Comparison of ENCODE assay signal across 8 cellular contexts in the genomic region with DNA sequence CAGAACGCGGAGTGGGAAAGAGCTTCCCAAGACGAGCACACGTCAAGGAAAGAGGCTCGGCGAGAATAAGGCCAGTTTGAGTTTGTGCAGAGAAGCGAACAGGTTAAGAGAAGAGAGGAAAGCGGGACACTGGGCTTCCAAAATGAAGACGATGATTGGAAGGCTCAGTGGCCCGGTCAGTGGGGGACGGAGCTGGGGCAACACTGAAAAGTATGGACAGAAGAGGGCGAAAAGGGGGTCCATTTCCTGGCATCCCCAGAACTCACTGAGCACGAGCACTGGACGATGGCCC. TPM values are rescaled to one million over a fixed set of nuclear protein-coding genes. Genes with fewer than 3 reads are reported as not detected.
DNase-seq lines count a peak whose midpoint lies in the region; ATAC-seq and TF ChIP-seq lines count a peak whose summit lies in the region.

No MANE protein-coding gene starts in this region.

- no peak for ATAC-seq in activated CD8-positive, alpha-beta memory T cell treated with anti-CD3 and anti-CD28 coated beads, Interleukin-2, amount 10 ng/mL, durations not matched to agents 7 days and 5 days
- ATAC-seq in activated T-helper 17 cell treated with anti-CD3 and anti-CD28 coated beads, Interleukin-2, amount 50 U/mL, for 72 hours (replicated peaks) = no peak
- no peak for ATAC-seq in stimulated activated effector memory CD8-positive, alpha-beta T cell treated with anti-CD3 and anti-CD28 coated beads, Interleukin-12 subunit alpha, Interleukin-12 subunit beta, amount 100 ng/mL, for 72 hours

- TF ChIP-seq CTCF in hepatocyte (IDR thresholded peaks at IDR 0.05; ENCODE audit: poor library complexity) = no peak

- no peaks in the 10 kb centered on the region for H3K27me3 ChIP-seq in hepatocyte

- CTCF ChIA-PET in activated CD8-positive, alpha-beta memory T cell treated with anti-CD3 and anti-CD28 coated beads, Interleukin-2, amount 10 ng/mL, durations not matched to agents 7 days and 5 days (lab: Charles Lee) = interaction anchor here (0.9 to 3.5 kb wide), 8 partner anchors 19 to 271 kb away, joined by 3 to 16 read pairs (median 4); a partner anchor contains a TSS

- peaks cover 37% of the 10 kb centered on the region for H3K79me2 ChIP-seq in hepatocyte

- no peaks in the 10 kb centered on the region for H3K9me3 Mint-ChIP-seq in activated CD8-positive, alpha-beta memory T cell treated with anti-CD3 and anti-CD28 coated beads, Interleukin-2, amount 10 ng/mL, durations not matched to agents 7 days and 5 days (ENCODE audit: low read depth)
- H3K9me3 Mint-ChIP-seq in activated T-helper 17 cell treated with anti-CD3 and anti-CD28 coated beads, Interleukin-2, amount 50 U/mL, for 72 hours = no peaks in the 10 kb centered on the region
- H3K9me3 Mint-ChIP-seq in stimulated activated effector memory CD8-positive, alpha-beta T cell treated with anti-CD3 and anti-CD28 coated beads, Interleukin-12 subunit alpha, Interleukin-12 subunit beta, amount 100 ng/mL, for 72 hours = no peaks in the 10 kb centered on the region

- peaks cover 30% of the 10 kb centered on the region for H3K36me3 Mint-ChIP-seq in activated CD8-positive, alpha-beta memory T cell treated with anti-CD3 and anti-CD28 coated beads, Interleukin-2, amount 10 ng/mL, durations not matched to agents 7 days and 5 days
- H3K36me3 Mint-ChIP-seq in activated T-helper 17 cell treated with anti-CD3 and anti-CD28 coated beads, Interleukin-2, amount 50 U/mL, for 72 hours (ENCODE audit: low read depth) = peaks cover 58% of the 10 kb centered on the region
- peaks cover 59% of the 10 kb centered on the region for H3K36me3 Mint-ChIP-seq in stimulated activated effector memory CD8-positive, alpha-beta T cell treated with anti-CD3 and anti-CD28 coated beads, Interleukin-12 subunit alpha, Interleukin-12 subunit beta, amount 100 ng/mL, for 72 hours

- H2AFZ ChIP-seq in hepatocyte = peak overlapping the region; percentile 34

- WGBS in hepatocyte (ENCODE audit: low lambda C conversion rate, missing lambda C conversion rate) = 0% methylated on average over 12 of the region's 14 CpGs

- peaks cover 9% of the 10 kb centered on the region for H4K20me1 ChIP-seq in hepatocyte (ENCODE audit: insufficient read depth, poor library complexity, severe bottlenecking)

- H3K36me3 ChIP-seq in hepatocyte (replicated peaks; ENCODE audit: insufficient read depth, low read depth) = no peaks in the 10 kb centered on the region

- H3K27me3 Mint-ChIP-seq in activated CD8-positive, alpha-beta memory T cell treated with anti-CD3 and anti-CD28 coated beads, Interleukin-2, amount 10 ng/mL, durations not matched to agents 7 days and 5 days = peaks cover 5% of the 10 kb centered on the region
- H3K27me3 Mint-ChIP-seq in activated T-helper 17 cell treated with anti-CD3 and anti-CD28 coated beads, Interleukin-2, amount 50 U/mL, for 72 hours = no peaks in the 10 kb centered on the region

- H3K27ac Mint-ChIP-seq in activated CD8-positive, alpha-beta memory T cell treated with anti-CD3 and anti-CD28 coated beads, Interleukin-2, amount 10 ng/mL, durations not matched to agents 7 days and 5 days = peak overlapping the region; percentile 89
- H3K27ac Mint-ChIP-seq in activated T-helper 17 cell treated with anti-CD3 and anti-CD28 coated beads, Interleukin-2, amount 50 U/mL, for 72 hours = peak overlapping the region; percentile 92
- peak overlapping the region; percentile 91 for H3K27ac Mint-ChIP-seq in stimulated activated effector memory CD8-positive, alpha-beta T cell treated with anti-CD3 and anti-CD28 coated beads, Interleukin-12 subunit alpha, Interleukin-12 subunit beta, amount 100 ng/mL, for 72 hours

- no peaks in the 10 kb centered on the region for H3K9me2 ChIP-seq in hepatocyte (replicated peaks; ENCODE audit: insufficient read depth)

- H3K4me3 Mint-ChIP-seq in activated CD8-positive, alpha-beta memory T cell treated with anti-CD3 and anti-CD28 coated beads, Interleukin-2, amount 10 ng/mL, durations not matched to agents 7 days and 5 days = peak overlapping the region; percentile 95
- H3K4me3 Mint-ChIP-seq in activated T-helper 17 cell treated with anti-CD3 and anti-CD28 coated beads, Interleukin-2, amount 50 U/mL, for 72 hours = peak overlapping the region; percentile 100
- H3K4me3 Mint-ChIP-seq in stimulated activated effector memory CD8-positive, alpha-beta T cell treated with anti-CD3 and anti-CD28 coated beads, Interleukin-12 subunit alpha, Interleukin-12 subunit beta, amount 100 ng/mL, for 72 hours = peak overlapping the region; percentile 93

- no peak for DNase-seq in activated CD8-positive, alpha-beta memory T cell treated with anti-CD3 and anti-CD28 coated beads, Interleukin-2, amount 10 ng/mL, durations not matched to agents 7 days and 5 days
- DNase-seq in activated CD8-positive, alpha-beta memory T cell treated with anti-CD3 and anti-CD28 coated beads for 24 hours = no peak
- DNase-seq in hepatocyte (ENCODE audit: low spot score) (no peak), amniotic stem cell (lab: John Stamatoyannopoulos, UW) (no peak), DMS153 treated with DMSO at 0.1 percent for 48 hours (lab: John Stamatoyannopoulos, UW; ENCODE audit: unreplicated experiment) (no peak), NCI-H2029 treated with DMSO at 0.1 percent for 48 hours (lab: John Stamatoyannopoulos, UW) (no peak)
- DNase-seq in stimulated activated effector memory CD8-positive, alpha-beta T cell treated with anti-CD3 and anti-CD28 coated beads, Interleukin-12 subunit alpha, Interleukin-12 subunit beta, amount 100 ng/mL, for 72 hours (ENCODE audit: low spot score in 2 of 2) = no peak

- peak overlapping the region; percentile 79 for H3K4me2 ChIP-seq in hepatocyte

- H3K27ac ChIP-seq in hepatocyte = peak overlapping the region; percentile 49

- H3K4me1 ChIP-seq in hepatocyte (ENCODE audit: insufficient read depth) = peaks cover 7% of the 10 kb centered on the region

- H3K4me1 Mint-ChIP-seq in activated CD8-positive, alpha-beta memory T cell treated with anti-CD3 and anti-CD28 coated beads, Interleukin-2, amount 10 ng/mL, durations not matched to agents 7 days and 5 days = peaks cover 31% of the 10 kb centered on the region
- H3K4me1 Mint-ChIP-seq in activated T-helper 17 cell treated with anti-CD3 and anti-CD28 coated beads, Interleukin-2, amount 50 U/mL, for 72 hours = peaks cover 24% of the 10 kb centered on the region
- H3K4me1 Mint-ChIP-seq in stimulated activated effector memory CD8-positive, alpha-beta T cell treated with anti-CD3 and anti-CD28 coated beads, Interleukin-12 subunit alpha, Interleukin-12 subunit beta, amount 100 ng/mL, for 72 hours = peaks cover 38% of the 10 kb centered on the region

- H3K4me3 ChIP-seq in hepatocyte = peak overlapping the region; percentile 52

- H3K9me3 ChIP-seq in hepatocyte (ENCODE audit: low read depth) = no peaks in the 10 kb centered on the region

RNA-seq across cellular contexts. Expression of a gene that starts 0.3 kb away (rescaled TPM):
- 100 to 1,000 TPM; 253 to 361 TPM for total RNA-seq in activated CD8-positive, alpha-beta memory T cell treated with anti-CD3 and anti-CD28 coated beads, Interleukin-2, amount 10 ng/mL, durations not matched to agents 7 days and 5 days
- total RNA-seq in activated T-helper 17 cell treated with anti-CD3 and anti-CD28 coated beads, Interleukin-2, amount 50 U/mL, for 72 hours = 100 to 1,000 TPM; 185 to 405 TPM
- total RNA-seq in hepatocyte = 224 and 251 TPM in 2 replicates
- 166 and 212 TPM in 2 replicates for polyA plus RNA-seq in hepatocyte

RNA-seq across cellular contexts. Expression of a gene that starts 0.5 kb away (rescaled TPM):
- not detected for total RNA-seq in activated CD8-positive, alpha-beta memory T cell treated with anti-CD3 and anti-CD28 coated beads, Interleukin-2, amount 10 ng/mL, durations not matched to agents 7 days and 5 days
- 1 to 10 TPM in 1 of 2 donors, not detected in 1; 1.1 TPM for total RNA-seq in activated T-helper 17 cell treated with anti-CD3 and anti-CD28 coated beads, Interleukin-2, amount 50 U/mL, for 72 hours
- total RNA-seq in hepatocyte = not detected in 2 replicates
- polyA plus RNA-seq in hepatocyte = 1.4 and 1.5 TPM in 2 replicates

RNA-seq across cellular contexts. Expression of a gene that starts 31.2 kb away (rescaled TPM):
- total RNA-seq in activated CD8-positive, alpha-beta memory T cell treated with anti-CD3 and anti-CD28 coated beads, Interleukin-2, amount 10 ng/mL, durations not matched to agents 7 days and 5 days = not detected
- not detected for total RNA-seq in activated T-helper 17 cell treated with anti-CD3 and anti-CD28 coated beads, Interleukin-2, amount 50 U/mL, for 72 hours
- 3.3 and 6.3 TPM in 2 replicates for total RNA-seq in hepatocyte
- polyA plus RNA-seq in hepatocyte = 10.8 and 11.9 TPM in 2 replicates

RNA-seq across cellular contexts. Expression of a gene that starts 38.7 kb away (rescaled TPM):
- total RNA-seq in activated CD8-positive, alpha-beta memory T cell treated with anti-CD3 and anti-CD28 coated beads, Interleukin-2, amount 10 ng/mL, durations not matched to agents 7 days and 5 days = not detected
- under 1 TPM; 0.42 to 0.52 TPM for total RNA-seq in activated T-helper 17 cell treated with anti-CD3 and anti-CD28 coated beads, Interleukin-2, amount 50 U/mL, for 72 hours
- total RNA-seq in hepatocyte = not detected in 2 replicates
- not detected in 2 replicates for polyA plus RNA-seq in hepatocyte

RNA-seq across cellular contexts. Expression of a gene that starts 42.4 kb away (rescaled TPM):
- 10 to 100 TPM; 24.7 to 28.9 TPM for total RNA-seq in activated CD8-positive, alpha-beta memory T cell treated with anti-CD3 and anti-CD28 coated beads, Interleukin-2, amount 10 ng/mL, durations not matched to agents 7 days and 5 days
- total RNA-seq in activated T-helper 17 cell treated with anti-CD3 and anti-CD28 coated beads, Interleukin-2, amount 50 U/mL, for 72 hours = 10 to 100 TPM; 18.3 to 19.1 TPM
- total RNA-seq in hepatocyte = 158 and 186 TPM in 2 replicates
- polyA plus RNA-seq in hepatocyte = 169 and 206 TPM in 2 replicates
